In genomic region chr4:142418697-142419096, GRCh38 we compare ENCODE assay signal across 24 cellular contexts.
DNase-seq lines count a peak whose midpoint lies in the region; ATAC-seq and TF ChIP-seq lines count a peak whose summit lies in the region.
"Had no signal": no experiment of that assay in that cellular context is flagged by ENCODE, and none has a peak within 500 bp of the region (broad histone marks: within the 10 kb centered on the region; RNA-seq: fewer than 3 reads in every experiment).

No MANE protein-coding gene starts in this region.

- H3K4me1 Mint-ChIP-seq in activated CD4-positive, alpha-beta T cell treated with anti-CD3 and anti-CD28 coated beads for 36 hours = peaks cover 65% of the 10 kb centered on the region
- H3K4me1 Mint-ChIP-seq in activated CD4-positive, alpha-beta T cell treated with anti-CD3 and anti-CD28 coated beads, Interleukin-2, amount 10 ng/mL, durations not matched to agents 7 days and 5 days = peaks cover 41% of the 10 kb centered on the region
- peaks cover 23% of the 10 kb centered on the region for H3K4me1 Mint-ChIP-seq in central memory CD8-positive, alpha-beta T cell
- no peaks in the 10 kb centered on the region for H3K4me1 Mint-ChIP-seq in immature natural killer cell

- 56 to 69% (median 58%) methylated on average over 2 of the region's 2 CpGs for WGBS in heart left ventricle, 4 donors

- POLR2A ChIA-PET in activated CD4-positive, alpha-beta T cell treated with anti-CD3 and anti-CD28 coated beads for 36 hours (lab: Charles Lee) = no interaction called here
- POLR2A ChIA-PET in activated CD4-positive, alpha-beta T cell treated with anti-CD3 and anti-CD28 coated beads, Interleukin-2, amount 10 ng/mL, durations not matched to agents 7 days and 5 days (lab: Charles Lee) = no interaction called here

- TF ChIP-seq POLR2A in heart left ventricle (IDR thresholded peaks at IDR 0.05) = no peak

- H3K9me3 Mint-ChIP-seq in activated CD4-positive, alpha-beta T cell treated with anti-CD3 and anti-CD28 coated beads for 36 hours (ENCODE audit: low read depth) = peaks cover 7% of the 10 kb centered on the region
- peaks cover 10% of the 10 kb centered on the region for H3K9me3 Mint-ChIP-seq in activated CD4-positive, alpha-beta T cell treated with anti-CD3 and anti-CD28 coated beads, Interleukin-2, amount 10 ng/mL, durations not matched to agents 7 days and 5 days
- H3K9me3 Mint-ChIP-seq in central memory CD8-positive, alpha-beta T cell = no peaks in the 10 kb centered on the region
- H3K9me3 Mint-ChIP-seq in immature natural killer cell = peaks cover 0 to 4% (median 0%) of the 10 kb centered on the region in 6 donors
- H3K9me3 Mint-ChIP-seq: CD8-positive, alpha-beta T cell had no signal

- H3K27me3 ChIP-seq in heart left ventricle (no peaks in the 10 kb centered on the region), skeletal muscle tissue (ENCODE audit: control insufficient read depth in 3 of 3, insufficient read depth in 3 of 3, low read length in 3 of 3) (no peaks in the 10 kb centered on the region)
- H3K27me3 ChIP-seq: BLaER1, Peyer's patch, SJSA1 had no signal

- H3K27ac ChIP-seq in heart left ventricle (peak overlapping the region in 4 of 12 donors; percentile 14 to 51 (median 20)), skeletal muscle tissue (ENCODE audit: low read depth, low read length) (peak overlapping the region; percentile 29)
- H3K27ac ChIP-seq: 22Rv1, BLaER1, Peyer's patch, SJSA1 had no signal

- H3K4me3 Mint-ChIP-seq in activated CD4-positive, alpha-beta T cell treated with anti-CD3 and anti-CD28 coated beads for 36 hours = no peak overlapping the region
- H3K4me3 Mint-ChIP-seq in activated CD4-positive, alpha-beta T cell treated with anti-CD3 and anti-CD28 coated beads, Interleukin-2, amount 10 ng/mL, durations not matched to agents 7 days and 5 days = no peak overlapping the region
- no peak overlapping the region for H3K4me3 Mint-ChIP-seq in central memory CD8-positive, alpha-beta T cell
- no peak overlapping the region for H3K4me3 Mint-ChIP-seq in immature natural killer cell
- H3K4me3 Mint-ChIP-seq: CD8-positive, alpha-beta T cell had no signal

- peak overlapping the region; percentile 80 for H3K27ac Mint-ChIP-seq in activated CD4-positive, alpha-beta T cell treated with anti-CD3 and anti-CD28 coated beads for 36 hours
- H3K27ac Mint-ChIP-seq in activated CD4-positive, alpha-beta T cell treated with anti-CD3 and anti-CD28 coated beads, Interleukin-2, amount 10 ng/mL, durations not matched to agents 7 days and 5 days = no peak overlapping the region
- peak overlapping the region; percentile 5 for H3K27ac Mint-ChIP-seq in central memory CD8-positive, alpha-beta T cell (ENCODE audit: low read depth)
- no peak overlapping the region for H3K27ac Mint-ChIP-seq in immature natural killer cell
- H3K27ac Mint-ChIP-seq: CD8-positive, alpha-beta T cell had no signal

- CTCF ChIA-PET in activated CD4-positive, alpha-beta T cell treated with anti-CD3 and anti-CD28 coated beads for 36 hours (lab: Charles Lee) = interaction anchor here (0.6 to 1.1 kb wide), 2 partner anchors 9 to 16 kb away, joined by 3 to 4 read pairs; no protein-coding TSS in a partner anchor
- CTCF ChIA-PET in activated CD4-positive, alpha-beta T cell treated with anti-CD3 and anti-CD28 coated beads, Interleukin-2, amount 10 ng/mL, durations not matched to agents 7 days and 5 days (lab: Charles Lee) = no interaction called here

- DNase-seq in activated CD4-positive, alpha-beta T cell treated with anti-CD3 and anti-CD28 coated beads for 36 hours = no peak
- DNase-seq in activated CD4-positive, alpha-beta T cell treated with anti-CD3 and anti-CD28 coated beads, Interleukin-2, amount 10 ng/mL, durations not matched to agents 7 days and 5 days = no peak
- DNase-seq in heart left ventricle = peak in 1 of 5 donors; percentile 31
- DNase-seq in cardiac septum (ENCODE audit: low spot score) = no peak
- DNase-seq in central memory CD8-positive, alpha-beta T cell (ENCODE audit: low spot score in 2 of 2) = no peak
- DNase-seq in immature natural killer cell = no peak
- DNase-seq: ACHN; CD8-positive, alpha-beta T cell; DMS153; IMR-90; MV-4-11; NCI-H1105 treated with DMSO at 0.1 percent for 48 hours; NCI-H2081; NCI-H2171; NCI-H345; NCI-H524; NCI-H774; Peyer's patch had no signal

- H3K9ac ChIP-seq in skeletal muscle tissue (ENCODE audit: low read depth in 1 of 3, low read length in 3 of 3) = no peak overlapping the region
- H3K9ac ChIP-seq: BLaER1 had no signal

- no peak for TF ChIP-seq CTCF in heart left ventricle (IDR thresholded peaks at IDR 0.05)

- no peaks in the 10 kb centered on the region for H3K36me3 ChIP-seq in heart left ventricle
- no peaks in the 10 kb centered on the region for H3K36me3 ChIP-seq in skeletal muscle tissue (ENCODE audit: control insufficient read depth in 3 of 3, insufficient read depth in 3 of 3, low read length in 3 of 3)
- H3K36me3 ChIP-seq: BLaER1, HAP-1, Peyer's patch, SJSA1 had no signal

- peaks cover 21% of the 10 kb centered on the region for H3K36me3 Mint-ChIP-seq in activated CD4-positive, alpha-beta T cell treated with anti-CD3 and anti-CD28 coated beads for 36 hours (ENCODE audit: low read depth)
- peaks cover 3% of the 10 kb centered on the region for H3K36me3 Mint-ChIP-seq in activated CD4-positive, alpha-beta T cell treated with anti-CD3 and anti-CD28 coated beads, Interleukin-2, amount 10 ng/mL, durations not matched to agents 7 days and 5 days (ENCODE audit: low read depth)
- H3K36me3 Mint-ChIP-seq in central memory CD8-positive, alpha-beta T cell (ENCODE audit: insufficient read depth) = peaks cover 2% of the 10 kb centered on the region
- no peaks in the 10 kb centered on the region for H3K36me3 Mint-ChIP-seq in immature natural killer cell
- H3K36me3 Mint-ChIP-seq: CD8-positive, alpha-beta T cell had no signal

- intact Hi-C loops in activated CD4-positive, alpha-beta T cell treated with anti-CD3 and anti-CD28 coated beads for 36 hours (cut with DNase I, micrococcal nuclease) = loop anchor here in 1 of 2 experiments (5.0 kb wide), 1 partner anchor 399 kb away; no protein-coding TSS in a partner anchor
- intact Hi-C loops in heart left ventricle (cut with DNase I) = no loop called here
- intact Hi-C loops in cardiac septum (cut with DNase I) = no loop called here

- H3K4me3 ChIP-seq in heart left ventricle (no peak overlapping the region), skeletal muscle tissue (ENCODE audit: low read length in 3 of 3) (no peak overlapping the region)
- H3K4me3 ChIP-seq: BLaER1, HAP-1, Peyer's patch, SJSA1 had no signal

- H3K27me3 Mint-ChIP-seq in activated CD4-positive, alpha-beta T cell treated with anti-CD3 and anti-CD28 coated beads for 36 hours = no peaks in the 10 kb centered on the region
- no peaks in the 10 kb centered on the region for H3K27me3 Mint-ChIP-seq in activated CD4-positive, alpha-beta T cell treated with anti-CD3 and anti-CD28 coated beads, Interleukin-2, amount 10 ng/mL, durations not matched to agents 7 days and 5 days
- H3K27me3 Mint-ChIP-seq in central memory CD8-positive, alpha-beta T cell = no peaks in the 10 kb centered on the region
- peaks cover 0 to 2% (median 0%) of the 10 kb centered on the region in 3 donors for H3K27me3 Mint-ChIP-seq in immature natural killer cell (ENCODE audit: low read depth in 3 of 3)

- no peak for ATAC-seq in activated CD4-positive, alpha-beta T cell treated with anti-CD3 and anti-CD28 coated beads for 36 hours
- ATAC-seq in heart left ventricle (peak; percentile 50 to 87 (median 72)), HG02759 (IDR thresholded peaks at IDR 0.05; ENCODE audit: unreplicated experiment) (no peak)
- no peak for ATAC-seq in central memory CD8-positive, alpha-beta T cell (replicated peaks; ENCODE audit: extremely low read depth, poor library complexity, severe bottlenecking)
- ATAC-seq: CD8-positive, alpha-beta T cell had no signal

- H3K4me1 ChIP-seq in heart left ventricle (peaks cover 0 to 16% (median 4%) of the 10 kb centered on the region in 12 donors), skeletal muscle tissue (ENCODE audit: control insufficient read depth in 3 of 3, insufficient read depth in 3 of 3, low read length in 3 of 3) (peaks cover 0 to 5% (median 3%) of the 10 kb centered on the region in 3 donors)
- H3K4me1 ChIP-seq: BLaER1, HAP-1, Peyer's patch, SJSA1 had no signal

- no peaks in the 10 kb centered on the region for H3K9me3 ChIP-seq in heart left ventricle
- H3K9me3 ChIP-seq in skeletal muscle tissue (ENCODE audit: control insufficient read depth in 3 of 3, low read length in 3 of 3) = no peaks in the 10 kb centered on the region
- H3K9me3 ChIP-seq: HAP-1, Peyer's patch, SJSA1 had no signal

Comparison
In these comparisons a context has a peak if more than half of its experiments do, and no peak if none do; other contexts are left out.
1. H3K27ac Mint-ChIP-seq: peak in activated CD4-positive, alpha-beta T cell treated with anti-CD3 and anti-CD28 coated beads for 36 hours (single experiment) and central memory CD8-positive, alpha-beta T cell (single experiment); none in activated CD4-positive, alpha-beta T cell treated with anti-CD3 and anti-CD28 coated beads, Interleukin-2, amount 10 ng/mL, durations not matched to agents 7 days and 5 days (single experiment) and immature natural killer cell (0 of 6).
2. ATAC-seq: peak in heart left ventricle (4 of 4); none in activated CD4-positive, alpha-beta T cell treated with anti-CD3 and anti-CD28 coated beads for 36 hours (single experiment), central memory CD8-positive, alpha-beta T cell (single experiment) and HG02759 (single experiment).